15 cellular contexts compared by ENCODE assay signal in genomic region chr9:79701651-79702050, GRCh38.
DNase-seq lines count a peak whose midpoint lies in the region; ATAC-seq and TF ChIP-seq lines count a peak whose summit lies in the region.
"Had no signal": no experiment of that assay in that cellular context is flagged by ENCODE, and none has a peak within 500 bp of the region (broad histone marks: within the 10 kb centered on the region; RNA-seq: fewer than 3 reads in every experiment).

No MANE protein-coding gene starts in this region.

- WGBS in aorta, 2 donors = 96 to 99% methylated on average over 2 of the region's 2 CpGs

- H3K4me1 ChIP-seq in lower lobe of right lung (peaks cover 3% of the 10 kb centered on the region), aorta (ENCODE audit: control insufficient read depth in 1 of 2, insufficient read depth in 2 of 2, low read length in 2 of 2) (peaks cover 0 to 1% of the 10 kb centered on the region in 2 donors)
- H3K4me1 ChIP-seq: breast epithelium had no signal

- H3K27me3 ChIP-seq in lower lobe of right lung (ENCODE audit: low read depth) = no peaks in the 10 kb centered on the region
- H3K27me3 ChIP-seq in aorta (ENCODE audit: control insufficient read depth in 1 of 2, insufficient read depth in 2 of 2, low read length in 1 of 2) = no peaks in the 10 kb centered on the region
- H3K27me3 ChIP-seq: breast epithelium, MG63 had no signal

- H3K4me3 ChIP-seq in lower lobe of right lung (no peak overlapping the region), aorta (ENCODE audit: low read length in 2 of 2) (no peak overlapping the region)
- H3K4me3 ChIP-seq: breast epithelium, GM23338, MG63 had no signal

- no peak for TF ChIP-seq CTCF in lower lobe of right lung (IDR thresholded peaks at IDR 0.05)

- ATAC-seq in Right ventricle myocardium superior (ENCODE audit: poor library complexity) = peak; percentile 70
- peak; percentile 79 to 89 for ATAC-seq in lower lobe of right lung
- ATAC-seq in aorta (ENCODE audit: low FRiP score) = peak; percentile 36
- ATAC-seq in HG03280 (IDR thresholded peaks at IDR 0.05; ENCODE audit: unreplicated experiment) = no peak
- ATAC-seq: GM23338, left colon had no signal

- H3K9me3 ChIP-seq in lower lobe of right lung = no peaks in the 10 kb centered on the region
- no peaks in the 10 kb centered on the region for H3K9me3 ChIP-seq in aorta (ENCODE audit: control insufficient read depth, low read length)
- H3K9me3 ChIP-seq: breast epithelium, MG63 had no signal

- intact Hi-C loops in Right ventricle myocardium superior (cut with DNase I) (no loop called here), cardiac septum (cut with DNase I) (no loop called here), lower lobe of right lung (cut with DNase I) (no loop called here), aorta (cut with DNase I) (no loop called here)

- H3K27ac ChIP-seq in lower lobe of right lung (no peak overlapping the region), aorta (ENCODE audit: low read depth in 1 of 2, low read length in 2 of 2) (no peak overlapping the region)
- H3K27ac ChIP-seq: breast epithelium had no signal

- H3K36me3 ChIP-seq in lower lobe of right lung (peaks cover 14% of the 10 kb centered on the region), aorta (ENCODE audit: control insufficient read depth in 1 of 2, insufficient read depth in 2 of 2, low read length in 1 of 2) (no peaks in the 10 kb centered on the region)
- H3K36me3 ChIP-seq: breast epithelium, MG63 had no signal

- DNase-seq in Right ventricle myocardium superior = peak; percentile 51
- DNase-seq in cardiac septum (ENCODE audit: low spot score) = no peak
- DNase-seq in SKM-1 treated with dmso at 0.1 percent for 144 hours (lab: John Stamatoyannopoulos, UW; ENCODE audit: unreplicated experiment) = peak; percentile 17
- DNase-seq in lower lobe of right lung = peak; percentile 65
- peak in 1 of 2 donors; percentile 60 for DNase-seq in aorta
- no peak for DNase-seq in activated CD4-positive, alpha-beta T cell treated with anti-CD3 and anti-CD28 coated beads, Interleukin-2, amount 50 U/mL, for 4 hours
- no peak for DNase-seq in NCI-H146 treated with DMSO at 0.1 percent for 48 hours (lab: John Stamatoyannopoulos, UW; ENCODE audit: unreplicated experiment)
- DNase-seq: activated CD4-positive, alpha-beta memory T cell treated with anti-CD3 and anti-CD28 coated beads for 36 hours; activated gamma-delta T cell; left colon; MG63; NCI-H510A had no signal

Comparison
In these comparisons a context has a peak if more than half of its experiments do, and no peak if none do; other contexts are left out.
1. DNase-seq: peak in Right ventricle myocardium superior (single experiment), SKM-1 treated with dmso at 0.1 percent for 144 hours (single experiment) and lower lobe of right lung (single experiment); none in cardiac septum (single experiment), activated CD4-positive, alpha-beta T cell treated with anti-CD3 and anti-CD28 coated beads, Interleukin-2, amount 50 U/mL, for 4 hours (0 of 2) and NCI-H146 treated with DMSO at 0.1 percent for 48 hours (single experiment).